In genomic region chr2:65850695-65851094, GRCh38 we compare ENCODE assay signal across 34 cellular contexts.
"Had no signal": no experiment of that assay in that cellular context is flagged by ENCODE, and none has a peak within 500 bp of the region (broad histone marks: within the 10 kb centered on the region; RNA-seq: fewer than 3 reads in every experiment).

No MANE protein-coding gene starts in this region.

- H3K36me3 ChIP-seq: ascending aorta had no signal

- H3K9me3 ChIP-seq: ascending aorta had no signal

- H3K27me3 Mint-ChIP-seq: activated CD4-positive, alpha-beta memory T cell treated with anti-CD3 and anti-CD28 coated beads for 36 hours; activated CD4-positive, alpha-beta T cell treated with anti-CD3 and anti-CD28 coated beads, Interleukin-2, amount 10 ng/mL, durations not matched to agents 24 days and 14 days; activated naive CD4-positive, alpha-beta T cell treated with anti-CD3 and anti-CD28 coated beads, Interleukin-2, amount 10 ng/mL, durations not matched to agents 7 days and 5 days; activated naive CD8-positive, alpha-beta T cell treated with anti-CD3 and anti-CD28 coated beads, Interleukin-2, amount 10 ng/mL, durations not matched to agents 7 days and 5 days; activated naive CD8-positive, alpha-beta T cell treated with anti-CD3 and anti-CD28 coated beads, Interleukin-2, amount 50 U/mL, for 24 hours had no signal

- H3K9me3 Mint-ChIP-seq: activated B cell treated with CpG ODN at 0.5 μM for 24 hours; activated CD4-positive, alpha-beta memory T cell treated with anti-CD3 and anti-CD28 coated beads for 36 hours; activated CD4-positive, alpha-beta T cell treated with anti-CD3 and anti-CD28 coated beads, Interleukin-2, amount 10 ng/mL, durations not matched to agents 24 days and 14 days; activated CD8-positive, alpha-beta T cell treated with anti-CD3 and anti-CD28 coated beads for 36 hours; activated naive CD4-positive, alpha-beta T cell treated with anti-CD3 and anti-CD28 coated beads, Interleukin-2, amount 10 ng/mL, durations not matched to agents 7 days and 5 days; activated naive CD4-positive, alpha-beta T cell treated with anti-CD3 and anti-CD28 coated beads, Interleukin-2, amount 50 U/mL, for 24 hours; activated naive CD8-positive, alpha-beta T cell treated with anti-CD3 and anti-CD28 coated beads, Interleukin-2, amount 10 ng/mL, durations not matched to agents 7 days and 5 days; activated naive CD8-positive, alpha-beta T cell treated with anti-CD3 and anti-CD28 coated beads, Interleukin-2, amount 50 U/mL, for 24 hours; activated T-cell treated with anti-CD3 and anti-CD28 coated beads, Interleukin-2, amount 50 U/mL, for 4 hours; activated T-cell treated with anti-CD3 and anti-CD28 coated beads, Interleukin-2, amount 50 U/mL, for 72 hours; activated T-helper 1 cell treated with anti-CD3 and anti-CD28 coated beads, Interleukin-12 subunit alpha, Interleukin-12 subunit beta, Interleukin-2, Interleukin-4 antibody, amounts not matched to agents 30 ng/mL and 10 ng/mL and 1 ng/mL, durations not matched to agents 14 hours and 24 hours and 36 hours; activated T-helper 17 cell treated with anti-CD3 and anti-CD28 coated beads, Interleukin-2, amount 50 U/mL, for 72 hours; brain; T-helper 1 cell treated with Interleukin-12 subunit alpha and Interleukin-12 subunit beta and Interleukin-4 antibody, amounts not matched to agents 30 μg/mL and 1 μg/mL, for 36 hours; T-helper 2 cell treated with Interferon-gamma antibody and Interleukin-4, amounts not matched to agents 5 μg/mL and 100 μg/mL, for 36 hours had no signal

- H3K27ac Mint-ChIP-seq: activated B cell treated with CpG ODN at 0.5 μM for 24 hours; activated CD4-positive, alpha-beta memory T cell treated with anti-CD3 and anti-CD28 coated beads for 36 hours; activated CD4-positive, alpha-beta T cell treated with anti-CD3 and anti-CD28 coated beads, Interleukin-2, amount 10 ng/mL, durations not matched to agents 24 days and 14 days; activated CD8-positive, alpha-beta T cell treated with anti-CD3 and anti-CD28 coated beads for 36 hours; activated naive CD4-positive, alpha-beta T cell treated with anti-CD3 and anti-CD28 coated beads, Interleukin-2, amount 10 ng/mL, durations not matched to agents 7 days and 5 days; activated naive CD4-positive, alpha-beta T cell treated with anti-CD3 and anti-CD28 coated beads, Interleukin-2, amount 50 U/mL, for 24 hours; activated naive CD8-positive, alpha-beta T cell; activated naive CD8-positive, alpha-beta T cell treated with anti-CD3 and anti-CD28 coated beads, Interleukin-2, amount 10 ng/mL, durations not matched to agents 7 days and 5 days; activated naive CD8-positive, alpha-beta T cell treated with anti-CD3 and anti-CD28 coated beads, Interleukin-2, amount 50 U/mL, for 24 hours; activated T-cell treated with anti-CD3 and anti-CD28 coated beads, Interleukin-2, amount 50 U/mL, for 72 hours; activated T-helper 1 cell treated with anti-CD3 and anti-CD28 coated beads, Interleukin-12 subunit alpha, Interleukin-12 subunit beta, Interleukin-2, Interleukin-4 antibody, amounts not matched to agents 30 ng/mL and 10 ng/mL and 1 ng/mL, durations not matched to agents 14 hours and 24 hours and 36 hours; activated T-helper 17 cell treated with anti-CD3 and anti-CD28 coated beads, Interleukin-2, amount 50 U/mL, for 72 hours; brain; T-helper 1 cell treated with Interleukin-12 subunit alpha and Interleukin-12 subunit beta and Interleukin-4 antibody, amounts not matched to agents 30 μg/mL and 1 μg/mL, for 36 hours; T-helper 2 cell treated with Interferon-gamma antibody and Interleukin-4, amounts not matched to agents 5 μg/mL and 100 μg/mL, for 36 hours had no signal

- H3K27me3 ChIP-seq: ascending aorta had no signal

- H3K36me3 Mint-ChIP-seq: activated CD4-positive, alpha-beta memory T cell treated with anti-CD3 and anti-CD28 coated beads for 36 hours; activated naive CD4-positive, alpha-beta T cell treated with anti-CD3 and anti-CD28 coated beads, Interleukin-2, amount 10 ng/mL, durations not matched to agents 7 days and 5 days; activated naive CD4-positive, alpha-beta T cell treated with anti-CD3 and anti-CD28 coated beads, Interleukin-2, amount 50 U/mL, for 24 hours; activated naive CD8-positive, alpha-beta T cell; activated naive CD8-positive, alpha-beta T cell treated with anti-CD3 and anti-CD28 coated beads, Interleukin-2, amount 10 ng/mL, durations not matched to agents 7 days and 5 days; brain had no signal

- ATAC-seq: activated CD8-positive, alpha-beta T cell treated with anti-CD3 and anti-CD28 coated beads for 36 hours; activated naive CD8-positive, alpha-beta T cell treated with anti-CD3 and anti-CD28 coated beads, Interleukin-2, amount 50 U/mL, for 24 hours; activated T-cell treated with anti-CD3 and anti-CD28 coated beads, Interleukin-2, amount 50 U/mL, for 4 hours; activated T-cell treated with anti-CD3 and anti-CD28 coated beads, Interleukin-2, amount 50 U/mL, for 72 hours; activated T-helper 17 cell treated with anti-CD3 and anti-CD28 coated beads, Interleukin-2, amount 50 U/mL, for 72 hours had no signal

- H3K4me3 ChIP-seq: ascending aorta had no signal

- H3K27ac ChIP-seq: ascending aorta, VCaP had no signal

- H3K4me3 Mint-ChIP-seq: activated B cell treated with CpG ODN at 0.5 μM for 24 hours; activated CD4-positive, alpha-beta memory T cell treated with anti-CD3 and anti-CD28 coated beads for 36 hours; activated CD4-positive, alpha-beta T cell treated with anti-CD3 and anti-CD28 coated beads, Interleukin-2, amount 10 ng/mL, durations not matched to agents 24 days and 14 days; activated CD8-positive, alpha-beta T cell treated with anti-CD3 and anti-CD28 coated beads for 36 hours; activated naive CD4-positive, alpha-beta T cell treated with anti-CD3 and anti-CD28 coated beads, Interleukin-2, amount 10 ng/mL, durations not matched to agents 7 days and 5 days; activated naive CD4-positive, alpha-beta T cell treated with anti-CD3 and anti-CD28 coated beads, Interleukin-2, amount 50 U/mL, for 24 hours; activated naive CD8-positive, alpha-beta T cell; activated naive CD8-positive, alpha-beta T cell treated with anti-CD3 and anti-CD28 coated beads, Interleukin-2, amount 10 ng/mL, durations not matched to agents 7 days and 5 days; activated naive CD8-positive, alpha-beta T cell treated with anti-CD3 and anti-CD28 coated beads, Interleukin-2, amount 50 U/mL, for 24 hours; activated T-cell treated with anti-CD3 and anti-CD28 coated beads, Interleukin-2, amount 50 U/mL, for 4 hours; activated T-cell treated with anti-CD3 and anti-CD28 coated beads, Interleukin-2, amount 50 U/mL, for 72 hours; activated T-helper 1 cell treated with anti-CD3 and anti-CD28 coated beads, Interleukin-12 subunit alpha, Interleukin-12 subunit beta, Interleukin-2, Interleukin-4 antibody, amounts not matched to agents 30 ng/mL and 10 ng/mL and 1 ng/mL, durations not matched to agents 14 hours and 24 hours and 36 hours; activated T-helper 17 cell treated with anti-CD3 and anti-CD28 coated beads, Interleukin-2, amount 50 U/mL, for 72 hours; brain; T-helper 1 cell treated with Interleukin-12 subunit alpha and Interleukin-12 subunit beta and Interleukin-4 antibody, amounts not matched to agents 30 μg/mL and 1 μg/mL, for 36 hours; T-helper 2 cell treated with Interferon-gamma antibody and Interleukin-4, amounts not matched to agents 5 μg/mL and 100 μg/mL, for 36 hours had no signal

- H3K4me1 Mint-ChIP-seq: activated B cell treated with CpG ODN at 0.5 μM for 24 hours; activated CD4-positive, alpha-beta T cell treated with anti-CD3 and anti-CD28 coated beads, Interleukin-2, amount 10 ng/mL, durations not matched to agents 24 days and 14 days; activated naive CD4-positive, alpha-beta T cell treated with anti-CD3 and anti-CD28 coated beads, Interleukin-2, amount 10 ng/mL, durations not matched to agents 7 days and 5 days; activated naive CD4-positive, alpha-beta T cell treated with anti-CD3 and anti-CD28 coated beads, Interleukin-2, amount 50 U/mL, for 24 hours; activated naive CD8-positive, alpha-beta T cell treated with anti-CD3 and anti-CD28 coated beads, Interleukin-2, amount 10 ng/mL, durations not matched to agents 7 days and 5 days; activated naive CD8-positive, alpha-beta T cell treated with anti-CD3 and anti-CD28 coated beads, Interleukin-2, amount 50 U/mL, for 24 hours; activated T-helper 17 cell treated with anti-CD3 and anti-CD28 coated beads, Interleukin-2, amount 50 U/mL, for 72 hours; brain had no signal

- DNase-seq: activated B cell treated with CpG ODN at 0.5 μM for 24 hours; activated CD4-positive, alpha-beta memory T cell treated with anti-CD3 and anti-CD28 coated beads for 36 hours; activated CD4-positive, alpha-beta T cell treated with anti-CD3 and anti-CD28 coated beads for 4 hours; activated CD4-positive, alpha-beta T cell treated with anti-CD3 and anti-CD28 coated beads, Interleukin-2, amount 10 ng/mL, durations not matched to agents 24 days and 14 days; activated CD4-positive, alpha-beta T cell treated with anti-CD3 and anti-CD28 coated beads, Interleukin-2, amount 50 U/mL, for 1 hour; activated CD4-positive, alpha-beta T cell treated with anti-CD3 and anti-CD28 coated beads, Interleukin-2, amount 50 U/mL, for 4 hours; activated CD4-positive, CD25-positive, alpha-beta regulatory T cell treated with anti-CD3 and anti-CD28 coated beads, Interleukin-2, amount 50 U/mL, for 72 hours; activated CD8-positive, alpha-beta memory T cell treated with anti-CD3 and anti-CD28 coated beads, Interleukin-2, amount 50 U/mL, for 4 hours; activated CD8-positive, alpha-beta T cell treated with anti-CD3 and anti-CD28 coated beads for 36 hours; activated effector memory CD4-positive, alpha-beta T cell treated with Interleukin-2 at 50 U/mL for 16 hours; activated gamma-delta T cell; activated naive CD4-positive, alpha-beta T cell treated with anti-CD3 and anti-CD28 coated beads, Interleukin-2, amount 10 ng/mL, durations not matched to agents 7 days and 5 days; activated naive CD4-positive, alpha-beta T cell treated with Interleukin-2 at 50 U/mL for 16 hours; activated naive CD8-positive, alpha-beta T cell treated with anti-CD3 and anti-CD28 coated beads, Interleukin-2, amount 10 ng/mL, durations not matched to agents 7 days and 5 days; activated naive CD8-positive, alpha-beta T cell treated with anti-CD3 and anti-CD28 coated beads, Interleukin-2, amount 50 U/mL, for 24 hours; activated T-cell treated with anti-CD3 and anti-CD28 coated beads for 4 hours; activated T-cell treated with anti-CD3 and anti-CD28 coated beads, Interleukin-2, amount 50 U/mL, for 1 hour; activated T-cell treated with anti-CD3 and anti-CD28 coated beads, Interleukin-2, amount 50 U/mL, for 4 hours; activated T-cell treated with anti-CD3 and anti-CD28 coated beads, Interleukin-2, amount 50 U/mL, for 72 hours; amygdala; anterior cingulate cortex; central memory CD4-positive, alpha-beta T cell; T-helper 1 cell; T-helper 2 cell; T-helper 9 cell had no signal

- H3K4me1 ChIP-seq: ascending aorta had no signal
